Comparison of ENCODE assay signal across 10 cellular contexts in the genomic region with DNA sequence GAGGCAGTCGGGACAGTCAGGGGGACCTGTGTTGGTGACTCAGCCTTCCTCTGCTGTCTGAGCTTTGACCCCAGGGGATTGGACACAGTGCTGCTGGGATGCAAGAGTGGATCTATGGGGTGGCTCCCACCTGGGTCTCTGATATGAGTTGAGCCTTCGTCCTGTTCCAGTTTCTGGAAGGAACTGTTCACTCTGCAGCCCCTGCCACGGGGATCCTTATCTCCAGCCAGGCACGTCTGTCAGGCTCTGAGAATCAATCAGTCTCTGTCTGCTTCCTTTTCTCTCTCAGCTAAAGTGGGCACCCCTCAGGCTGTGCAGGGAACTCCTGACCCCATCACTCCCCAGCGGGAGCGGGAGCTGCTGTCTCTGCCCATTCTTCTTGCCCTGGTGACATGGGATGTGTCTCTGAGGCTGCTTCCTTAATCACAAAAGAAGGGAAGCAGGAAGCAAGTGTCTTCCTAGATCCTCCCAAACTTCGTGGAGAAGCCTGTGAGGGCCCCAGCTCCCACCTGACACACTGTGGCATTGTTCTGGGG. TPM values are rescaled to one million over a fixed set of nuclear protein-coding genes. Genes with fewer than 3 reads are reported as not detected.
DNase-seq lines count a peak whose midpoint lies in the region; ATAC-seq lines count a peak whose summit lies in the region.
"Had no signal": no experiment of that assay in that cellular context is flagged by ENCODE, and none has a peak within 500 bp of the region (broad histone marks: within the 10 kb centered on the region; RNA-seq: fewer than 3 reads in every experiment).

No MANE protein-coding gene starts in this region.

- peaks cover 13% of the 10 kb centered on the region for H3K4me1 ChIP-seq in ACC112 (ENCODE audit: control insufficient read depth, insufficient read depth, low read length, unreplicated experiment)
- H3K4me1 ChIP-seq in trophoblast cell (ENCODE audit: control insufficient read depth in 1 of 2, insufficient read depth in 2 of 2, low read length in 2 of 2), result peaks cover 37 to 50% of the 10 kb centered on the region in 2 experiments

- peak overlapping the region; percentile 40 for H3K14ac ChIP-seq in trophoblast cell (ENCODE audit: low read length)

- H3K36me3 ChIP-seq in ACC112 (ENCODE audit: insufficient read depth, low read length) (no peaks in the 10 kb centered on the region), SK-N-MC (ENCODE audit: insufficient read depth, low read length) (no peaks in the 10 kb centered on the region), trophoblast cell (ENCODE audit: control insufficient read depth in 1 of 2, insufficient read depth in 2 of 2, low read length in 2 of 2) (no peaks in the 10 kb centered on the region)

- H2AFZ ChIP-seq in ACC112 (ENCODE audit: low read length, unreplicated experiment), result peak overlapping the region; percentile 67
- H2AFZ ChIP-seq in trophoblast cell (ENCODE audit: insufficient read depth, low read length, poor library complexity), result no peak overlapping the region

- H4K8ac ChIP-seq in trophoblast cell (ENCODE audit: low read depth, low read length), result peak overlapping the region; percentile 12

- no peak overlapping the region for H3K23ac ChIP-seq in trophoblast cell (ENCODE audit: low read length)

- H3K79me2 ChIP-seq in ACC112 (ENCODE audit: control insufficient read depth, insufficient read depth, low read length, unreplicated experiment) (no peaks in the 10 kb centered on the region), trophoblast cell (ENCODE audit: control insufficient read depth, insufficient read depth, low read length, poor library complexity) (peaks cover 9% of the 10 kb centered on the region)

- H3K27me3 ChIP-seq in ACC112 (ENCODE audit: insufficient read depth, low read length) (no peaks in the 10 kb centered on the region), trophoblast cell (ENCODE audit: insufficient read depth, low read length) (no peaks in the 10 kb centered on the region)

- H3K4me2 ChIP-seq in trophoblast cell (ENCODE audit: low read length), result peak overlapping the region; percentile 37

- intact Hi-C loops in left ventricle myocardium superior (cut with micrococcal nuclease) (no loop called here), head of caudate nucleus (cut with DNase I) (no loop called here)

- H3K9me3 ChIP-seq in SK-N-MC (ENCODE audit: low read depth, low read length), result no peaks in the 10 kb centered on the region
- H3K9me3 ChIP-seq in trophoblast cell (ENCODE audit: insufficient read depth, low read depth, low read length), result no peaks in the 10 kb centered on the region

- no peak overlapping the region for H4K12ac ChIP-seq in trophoblast cell (ENCODE audit: low read depth, low read length)

- peak overlapping the region; percentile 41 for H2BK12ac ChIP-seq in trophoblast cell (ENCODE audit: low read length)

- peak overlapping the region; percentile 71 for H2BK5ac ChIP-seq in trophoblast cell (ENCODE audit: low read depth, low read length, poor library complexity)

- H3K79me1 ChIP-seq in trophoblast cell (ENCODE audit: low read length), result peaks cover 30% of the 10 kb centered on the region

- peak overlapping the region; percentile 56 for H3K18ac ChIP-seq in trophoblast cell (ENCODE audit: low read length)

- DNase-seq in SK-N-MC (ENCODE audit: low read depth, low spot score) (no peak), left ventricle myocardium superior (no peak), trophoblast cell (no peak), head of caudate nucleus (no peak), 8988T (no peak)
- DNase-seq in stimulated activated CD4-positive, alpha-beta T cell treated with anti-CD3 and anti-CD28 coated beads, Interleukin-2, amount 100 ng/mL, for 48 hours, result no peak
- DNase-seq: NCI-H1694 treated with DMSO at 0.1 percent for 48 hours, OCI-M1 had no signal

- H4K91ac ChIP-seq in trophoblast cell (ENCODE audit: low read depth, low read length), result peak overlapping the region; percentile 82

- H3K4me3 ChIP-seq in ACC112 (ENCODE audit: low read depth, low read length) (no peak overlapping the region), SK-N-MC (0 out of 2 replicates have a peak overlapping the region, but pooled peaks have one; percentile 20), trophoblast cell (ENCODE audit: low read depth, low read length) (no peak overlapping the region)

- no peak overlapping the region for H3K9ac ChIP-seq in SK-N-MC (ENCODE audit: insufficient read length)
- no peak overlapping the region for H3K9ac ChIP-seq in trophoblast cell (ENCODE audit: low read length)

- ATAC-seq in left ventricle myocardium superior, result peak; percentile 46
- no peak for ATAC-seq in GM21723 (IDR thresholded peaks at IDR 0.05; ENCODE audit: unreplicated experiment)

- H2BK120ac ChIP-seq in trophoblast cell (ENCODE audit: insufficient read depth, low read length, poor library complexity), result peak overlapping the region; percentile 67

- no peak overlapping the region for H2AK5ac ChIP-seq in trophoblast cell (ENCODE audit: low read length)

- no CpG with 5 or more reads among the region's 7 CpGs for WGBS in trophoblast cell (ENCODE audit: extremely low coverage, insufficient coverage, insufficient read length)

- H3K27ac ChIP-seq in ACC112 (ENCODE audit: low read depth, low read length), result no peak overlapping the region
- H3K27ac ChIP-seq in SK-N-MC, result peak overlapping the region; percentile 43; the same call in 1 of the 2 replicates
- H3K27ac ChIP-seq in trophoblast cell (ENCODE audit: low read depth, low read length), result peak overlapping the region; percentile 96

- no peak overlapping the region for H3K4ac ChIP-seq in trophoblast cell (ENCODE audit: low read depth, low read length)

RNA-seq across cellular contexts. Expression of a gene that starts 51.7 kb away (rescaled TPM):
- 1.4 TPM for total RNA-seq in left ventricle myocardium superior
- polyA plus RNA-seq in trophoblast cell (2013), result 33.3 and 36.5 TPM in 2 replicates
